Comparison of ENCODE assay signal across 8 cellular contexts in the genomic region with DNA sequence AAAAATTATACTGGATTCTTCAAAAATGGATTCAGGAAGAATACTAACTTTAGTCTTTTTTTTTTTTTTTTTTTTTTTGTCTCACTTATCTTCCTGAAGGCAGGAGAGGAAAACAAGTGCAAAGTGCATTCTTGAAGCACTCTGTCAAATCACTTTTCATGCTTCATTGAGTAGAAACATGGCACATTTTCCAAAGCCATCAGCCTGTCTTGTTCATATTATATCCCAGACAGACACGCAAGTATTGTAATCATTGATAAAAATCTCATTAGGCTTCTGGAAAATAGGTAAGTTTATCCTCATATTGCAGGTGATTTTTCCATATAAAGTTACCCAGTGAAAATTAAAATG. TPM values are rescaled to one million over a fixed set of nuclear protein-coding genes. Genes with fewer than 3 reads are reported as not detected.
DNase-seq lines count a peak whose midpoint lies in the region; ATAC-seq, FAIRE-seq and TF ChIP-seq lines count a peak whose summit lies in the region.

No MANE protein-coding gene starts in this region.

- TF ChIP-seq CTCF in kidney (IDR thresholded peaks at IDR 0.05; ENCODE audit: borderline replicate concordance, extremely low read depth, insufficient read depth) (no peak), thyroid gland (IDR thresholded peaks at IDR 0.05) (no peak), WERI-Rb-1 (IDR thresholded peaks at IDR 0.05; ENCODE audit: low read depth, low read length) (no peak)

- H3K9me3 Mint-ChIP-seq in activated naive CD4-positive, alpha-beta T cell treated with anti-CD3 and anti-CD28 coated beads, Interleukin-2, amount 50 U/mL, for 24 hours = no peaks in the 10 kb centered on the region
- peaks cover 0 to 5% of the 10 kb centered on the region in 2 donors for H3K9me3 Mint-ChIP-seq in activated naive CD4-positive, alpha-beta T cell treated with anti-CD3 and anti-CD28 coated beads, Interleukin-2, amount 50 U/mL, for 72 hours
- peaks cover 7% of the 10 kb centered on the region for H3K9me3 Mint-ChIP-seq in activated T-helper 2 cell treated with anti-CD3 and anti-CD28 coated beads, Interferon-gamma antibody, Interleukin-2, Interleukin-4, amounts not matched to agents 10 μg/mL and 5 μg/mL and 100 μg/mL, durations not matched to agents 14 hours and 24 hours and 36 hours

- TF ChIP-seq POLR2A in thyroid gland (IDR thresholded peaks at IDR 0.05) = no peak

- H3K36me3 ChIP-seq in kidney (ENCODE audit: control insufficient read depth in 1 of 2, insufficient read depth in 2 of 2, low read length in 2 of 2) = no peaks in the 10 kb centered on the region
- H3K36me3 ChIP-seq in thyroid gland = no peaks in the 10 kb centered on the region
- H3K36me3 ChIP-seq in WERI-Rb-1 = no peaks in the 10 kb centered on the region

- FAIRE-seq in kidney (lab: Jason Lieb, UNC) = no peak

- ATAC-seq in activated naive CD4-positive, alpha-beta T cell treated with anti-CD3 and anti-CD28 coated beads, Interleukin-2, amount 50 U/mL, for 72 hours = no peak
- no peak for ATAC-seq in GM18909 (IDR thresholded peaks at IDR 0.05; ENCODE audit: poor library complexity, unreplicated experiment)

- DNase-seq in activated naive CD4-positive, alpha-beta T cell treated with anti-CD3 and anti-CD28 coated beads, Interleukin-2, amount 50 U/mL, for 72 hours (ENCODE audit: low spot score in 2 of 2) = no peak
- no peak for DNase-seq in activated T-helper 2 cell treated with anti-CD3 and anti-CD28 coated beads, Interferon-gamma antibody, Interleukin-2, Interleukin-4, amounts not matched to agents 10 μg/mL and 5 μg/mL and 100 μg/mL, durations not matched to agents 14 hours and 24 hours and 36 hours (ENCODE audit: low spot score)
- DNase-seq in kidney (no peak), thyroid gland (no peak), WERI-Rb-1 (no peak), NCI-H748 treated with DMSO at 0.1 percent for 48 hours (lab: John Stamatoyannopoulos, UW) (no peak)

- H3K9me3 ChIP-seq in kidney (ENCODE audit: control insufficient read depth in 1 of 2, low read length in 2 of 2) = peaks cover 0 to 10% of the 10 kb centered on the region in 2 donors
- H3K9me3 ChIP-seq in thyroid gland = no peaks in the 10 kb centered on the region
- H3K9me3 ChIP-seq in WERI-Rb-1 (ENCODE audit: severe bottlenecking) = no peaks in the 10 kb centered on the region

- intact Hi-C loops in activated T-helper 2 cell treated with anti-CD3 and anti-CD28 coated beads, Interferon-gamma antibody, Interleukin-2, Interleukin-4, amounts not matched to agents 10 μg/mL and 5 μg/mL and 100 μg/mL, durations not matched to agents 14 hours and 24 hours and 36 hours (cut with micrococcal nuclease) = loop anchor here (2.0 to 10.0 kb wide), 3 partner anchors 23 to 909 kb away; a partner anchor contains a TSS
- intact Hi-C loops in kidney (cut with DNase I) (no loop called here), thyroid gland (cut with DNase I) (no loop called here)

- H3K27me3 ChIP-seq in thyroid gland (no peaks in the 10 kb centered on the region), WERI-Rb-1 (ENCODE audit: insufficient read depth, low read depth, severe bottlenecking) (no peaks in the 10 kb centered on the region)

- 39 to 51% methylated on average over 1 of the region's 1 CpG for WGBS in thyroid gland, 2 donors

- H3K4me3 ChIP-seq in kidney (ENCODE audit: low read length in 2 of 2) (peak overlapping the region; percentile 92 to 93), thyroid gland (replicated peaks in 1 of 3) (peak overlapping the region in 1 of 3 donors; percentile 49), WERI-Rb-1 (ENCODE audit: low read depth, low read length) (no peak overlapping the region)

- H3K27ac ChIP-seq in kidney (ENCODE audit: low read depth in 2 of 2, low read length in 2 of 2) = peak overlapping the region; percentile 93 to 96
- H3K27ac ChIP-seq in thyroid gland = peak overlapping the region; percentile 85 to 95 (median 87)
- no peak overlapping the region for H3K27ac ChIP-seq in WERI-Rb-1

- H3K4me1 ChIP-seq in kidney (ENCODE audit: control insufficient read depth in 1 of 2, insufficient read depth in 1 of 2, low read depth in 1 of 2, low read length in 2 of 2) (peaks cover 2 to 3% of the 10 kb centered on the region in 2 donors), thyroid gland (peaks cover 10 to 31% of the 10 kb centered on the region in 2 donors)

- H3K4me1 Mint-ChIP-seq in activated naive CD4-positive, alpha-beta T cell treated with anti-CD3 and anti-CD28 coated beads, Interleukin-2, amount 50 U/mL, for 24 hours = peaks cover 26% of the 10 kb centered on the region
- H3K4me1 Mint-ChIP-seq in activated T-helper 2 cell treated with anti-CD3 and anti-CD28 coated beads, Interferon-gamma antibody, Interleukin-2, Interleukin-4, amounts not matched to agents 10 μg/mL and 5 μg/mL and 100 μg/mL, durations not matched to agents 14 hours and 24 hours and 36 hours (ENCODE audit: low read depth) = peaks cover 14% of the 10 kb centered on the region

- peak overlapping the region in 1 of 2 donors; percentile 94 for H3K9ac ChIP-seq in kidney (ENCODE audit: low read length in 2 of 2)

- H3K4me3 Mint-ChIP-seq in activated naive CD4-positive, alpha-beta T cell treated with anti-CD3 and anti-CD28 coated beads, Interleukin-2, amount 50 U/mL, for 24 hours = peak overlapping the region; percentile 98
- H3K4me3 Mint-ChIP-seq in activated T-helper 2 cell treated with anti-CD3 and anti-CD28 coated beads, Interferon-gamma antibody, Interleukin-2, Interleukin-4, amounts not matched to agents 10 μg/mL and 5 μg/mL and 100 μg/mL, durations not matched to agents 14 hours and 24 hours and 36 hours (ENCODE audit: low read depth) = peak overlapping the region; percentile 95

- H3K36me3 Mint-ChIP-seq in activated naive CD4-positive, alpha-beta T cell treated with anti-CD3 and anti-CD28 coated beads, Interleukin-2, amount 50 U/mL, for 24 hours = peaks cover 8% of the 10 kb centered on the region
- H3K36me3 Mint-ChIP-seq in activated naive CD4-positive, alpha-beta T cell treated with anti-CD3 and anti-CD28 coated beads, Interleukin-2, amount 50 U/mL, for 72 hours = peaks cover 0 to 16% of the 10 kb centered on the region in 2 donors
- H3K36me3 Mint-ChIP-seq in activated T-helper 2 cell treated with anti-CD3 and anti-CD28 coated beads, Interferon-gamma antibody, Interleukin-2, Interleukin-4, amounts not matched to agents 10 μg/mL and 5 μg/mL and 100 μg/mL, durations not matched to agents 14 hours and 24 hours and 36 hours (ENCODE audit: low read depth) = peaks cover 6% of the 10 kb centered on the region

- H3K27ac Mint-ChIP-seq in activated naive CD4-positive, alpha-beta T cell treated with anti-CD3 and anti-CD28 coated beads, Interleukin-2, amount 50 U/mL, for 24 hours = no peak overlapping the region
- H3K27ac Mint-ChIP-seq in activated naive CD4-positive, alpha-beta T cell treated with anti-CD3 and anti-CD28 coated beads, Interleukin-2, amount 50 U/mL, for 72 hours = peak overlapping the region in 1 of 2 donors; percentile 86
- no peak overlapping the region for H3K27ac Mint-ChIP-seq in activated T-helper 2 cell treated with anti-CD3 and anti-CD28 coated beads, Interferon-gamma antibody, Interleukin-2, Interleukin-4, amounts not matched to agents 10 μg/mL and 5 μg/mL and 100 μg/mL, durations not matched to agents 14 hours and 24 hours and 36 hours

- H3K27me3 Mint-ChIP-seq in activated naive CD4-positive, alpha-beta T cell treated with anti-CD3 and anti-CD28 coated beads, Interleukin-2, amount 50 U/mL, for 24 hours = no peaks in the 10 kb centered on the region
- H3K27me3 Mint-ChIP-seq in activated T-helper 2 cell treated with anti-CD3 and anti-CD28 coated beads, Interferon-gamma antibody, Interleukin-2, Interleukin-4, amounts not matched to agents 10 μg/mL and 5 μg/mL and 100 μg/mL, durations not matched to agents 14 hours and 24 hours and 36 hours (ENCODE audit: low read depth) = no peaks in the 10 kb centered on the region

RNA-seq across cellular contexts. Expression of a gene that starts 1.3 kb away (rescaled TPM):
- 1 to 10 TPM in 1 of 2 donors, under 1 TPM in 1; 0.96 to 5.8 TPM for total RNA-seq in activated naive CD4-positive, alpha-beta T cell treated with anti-CD3 and anti-CD28 coated beads, Interleukin-2, amount 50 U/mL, for 72 hours
- 3.7 and 5.5 TPM in 2 replicates for total RNA-seq in activated T-helper 2 cell treated with anti-CD3 and anti-CD28 coated beads, Interferon-gamma antibody, Interleukin-2, Interleukin-4, amounts not matched to agents 10 μg/mL and 5 μg/mL and 100 μg/mL, durations not matched to agents 14 hours and 24 hours and 36 hours
- total RNA-seq in kidney = 9.9 TPM
- 8.3 TPM for polyA plus RNA-seq in kidney (ENCODE audit: insufficient read depth, low read depth, low replicate concordance)
- 10 to 100 TPM; 10.3 to 15.2 (median 12.3) TPM for total RNA-seq in thyroid gland
